In the genomic region with DNA sequence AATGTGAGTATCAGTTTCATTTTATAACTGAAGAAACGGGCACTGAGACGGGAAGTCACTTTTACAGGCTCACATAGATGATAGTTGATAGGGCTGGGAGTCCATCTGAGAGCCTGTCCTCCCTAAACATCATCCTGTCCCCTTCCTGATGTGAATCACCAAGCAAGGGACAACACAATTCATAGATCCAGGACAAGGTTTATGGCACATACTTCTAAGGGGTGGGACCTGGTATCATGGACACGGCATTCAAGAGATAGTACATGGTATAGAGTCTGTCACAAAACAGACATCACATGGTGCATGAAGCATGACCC, we compare ENCODE assay signal across 13 cellular contexts. TPM values are rescaled to one million over a fixed set of nuclear protein-coding genes. Genes with fewer than 3 reads are reported as not detected.
DNase-seq lines count a peak whose midpoint lies in the region; ATAC-seq and TF ChIP-seq lines count a peak whose summit lies in the region.
"Had no signal": no experiment of that assay in that cellular context is flagged by ENCODE, and none has a peak within 500 bp of the region (broad histone marks: within the 10 kb centered on the region; RNA-seq: fewer than 3 reads in every experiment).

No MANE protein-coding gene starts in this region.

- H3K27me3 ChIP-seq in Peyer's patch (no peaks in the 10 kb centered on the region), ectodermal cell (ENCODE audit: control insufficient read depth, insufficient read depth, low read length, poor library complexity, severe bottlenecking) (no peaks in the 10 kb centered on the region), tibial artery (no peaks in the 10 kb centered on the region)

- H3K4me1 ChIP-seq in Peyer's patch (peaks cover 0 to 80% (median 18%) of the 10 kb centered on the region in 4 donors), ectodermal cell (ENCODE audit: control insufficient read depth, insufficient read depth, low read length) (peaks cover 50% of the 10 kb centered on the region), tibial artery (peaks cover 17 to 100% (median 85%) of the 10 kb centered on the region in 4 donors)

- H3K36me3 Mint-ChIP-seq in naive B cell = peaks cover 7 to 13% of the 10 kb centered on the region in 2 donors

- DNase-seq in Peyer's patch (peak in 1 of 3 donors; percentile 70), naive B cell (no peak), tibial artery (no peak), NCI-H345 treated with DMSO at 0.1 percent for 48 hours (lab: John Stamatoyannopoulos, UW; ENCODE audit: unreplicated experiment) (no peak), midbrain (lab: John Stamatoyannopoulos, UW) (no peak), retina (no peak)
- no peak for DNase-seq in stimulated activated naive CD8-positive, alpha-beta T cell treated with anti-CD3 and anti-CD28 coated beads, Interleukin-15, Interleukin-2, amounts not matched to agents 100 U/mL and 50 U/mL, for 24 hours
- DNase-seq: activated T-cell treated with anti-CD3 and anti-CD28 coated beads, Interleukin-2, amount 50 U/mL, for 1 hour; KG1; NCI-H446 treated with DMSO at 0.1 percent for 48 hours; stimulated activated CD4-positive, alpha-beta T cell treated with anti-CD3 and anti-CD28 coated beads, Interleukin-2, amount 100 ng/mL, for 48 hours; T-cell had no signal

- 87 to 91% methylated on average over 1 to 3 of the region's 3 CpGs for WGBS in ectodermal cell, 2 experiments

- H3K36me3 ChIP-seq in Peyer's patch (no peaks in the 10 kb centered on the region), ectodermal cell (ENCODE audit: control insufficient read depth, insufficient read depth, low read length) (no peaks in the 10 kb centered on the region), tibial artery (peaks cover 0 to 12% (median 8%) of the 10 kb centered on the region in 3 donors)

- no peaks in the 10 kb centered on the region for H3K27me3 Mint-ChIP-seq in naive B cell
- H3K27me3 Mint-ChIP-seq: T-cell had no signal

- peak overlapping the region in 4 of 6 donors; percentile 33 to 73 (median 56) for H3K27ac Mint-ChIP-seq in naive B cell
- H3K27ac Mint-ChIP-seq: T-cell had no signal

- peak overlapping the region in 2 of 8 donors; percentile 5 to 44 for H3K4me3 Mint-ChIP-seq in naive B cell
- H3K4me3 Mint-ChIP-seq: T-cell had no signal

- peak overlapping the region in 1 of 4 donors; percentile 4 for H3K4me3 ChIP-seq in Peyer's patch
- H3K4me3 ChIP-seq in ectodermal cell (ENCODE audit: insufficient read depth, low read depth, low read length) = no peak overlapping the region
- no peak overlapping the region for H3K4me3 ChIP-seq in tibial artery

- peak in 1 of 2 donors; percentile 32 for TF ChIP-seq POLR2A in Peyer's patch (IDR thresholded peaks at IDR 0.05)

- peak; percentile 11 to 38 for ATAC-seq in naive B cell (ENCODE audit: low read depth in 2 of 2)
- ATAC-seq in stimulated activated naive CD8-positive, alpha-beta T cell treated with anti-CD3 and anti-CD28 coated beads, Interleukin-15, Interleukin-2, amounts not matched to agents 100 U/mL and 50 U/mL, for 24 hours = no peak
- ATAC-seq: T-cell had no signal

- intact Hi-C loops in tibial artery (cut with DNase I; ENCODE audit: low total_unique reads) = no loop called here

- H3K27ac ChIP-seq in Peyer's patch (peak overlapping the region; percentile 73 to 99 (median 91)), ectodermal cell (ENCODE audit: insufficient read depth, low read depth, low read length, poor library complexity, severe bottlenecking) (peak overlapping the region; percentile 53), tibial artery (peak overlapping the region; percentile 92 to 95)

- no peaks in the 10 kb centered on the region for H3K9me3 Mint-ChIP-seq in naive B cell
- H3K9me3 Mint-ChIP-seq: T-cell had no signal

- TF ChIP-seq CTCF in Peyer's patch (IDR thresholded peaks at IDR 0.05) = no peak
- no peak for TF ChIP-seq CTCF in tibial artery (IDR thresholded peaks at IDR 0.05)

- no peaks in the 10 kb centered on the region for H3K9me3 ChIP-seq in Peyer's patch
- no peaks in the 10 kb centered on the region for H3K9me3 ChIP-seq in ectodermal cell (ENCODE audit: control insufficient read depth, low read length)
- no peaks in the 10 kb centered on the region for H3K9me3 ChIP-seq in tibial artery

- peaks cover 33 to 45% (median 40%) of the 10 kb centered on the region in 3 donors for H3K4me1 Mint-ChIP-seq in naive B cell

RNA-seq across cellular contexts. Expression of gene GSN, which starts 20.6 kb away (rescaled TPM):
- total RNA-seq in Peyer's patch = 100 to 1,000 TPM; 364 to 571 (median 480) TPM
- polyA plus RNA-seq in ectodermal cell (2013, experiment 1 of 4) = 84.5 TPM
- polyA plus RNA-seq in ectodermal cell (2013, experiment 2 of 4) = 93.5 TPM
- polyA plus RNA-seq in ectodermal cell (2013, experiment 3 of 4) = 70.9 TPM
- polyA plus RNA-seq in ectodermal cell (2013, experiment 4 of 4) = 76.8 TPM
- polyA plus RNA-seq in naive B cell (ENCODE audit: low read depth in 6 of 6) = 10 to 100 TPM in 3 of 6 donors, 1 to 10 TPM in 3; 3.3 to 13.5 (median 8.0) TPM
